6 cellular contexts compared by ENCODE assay signal in genomic region chr4:18559492-18559891, GRCh38.
"Had no signal": no experiment of that assay in that cellular context is flagged by ENCODE, and none has a peak within 500 bp of the region (broad histone marks: within the 10 kb centered on the region; RNA-seq: fewer than 3 reads in every experiment).

No MANE protein-coding gene starts in this region.

- H3K4me3 ChIP-seq: GM12878 had no signal

- ATAC-seq: GM12878 had no signal

- DNase-seq: GF-D8 had no signal

- FAIRE-seq: GM12878, GM12891, GM12892, GM18507, GM19239 had no signal
